ENCODE assay signal across 13 cellular contexts in genomic region chr12:124544983-124545382, GRCh38. TPM values are rescaled to one million over a fixed set of nuclear protein-coding genes. Genes with fewer than 3 reads are reported as not detected.
DNase-seq lines count a peak whose midpoint lies in the region; ATAC-seq and TF ChIP-seq lines count a peak whose summit lies in the region.
"Had no signal": no experiment of that assay in that cellular context is flagged by ENCODE, and none has a peak within 500 bp of the region (broad histone marks: within the 10 kb centered on the region; RNA-seq: fewer than 3 reads in every experiment).

No MANE protein-coding gene starts in this region.

- peak overlapping the region in 3 of 4 donors; percentile 37 to 71 (median 64) for H3K4me3 Mint-ChIP-seq in CD4-positive, CD25-positive, alpha-beta regulatory T cell
- H3K4me3 Mint-ChIP-seq in GM23338, result no peak overlapping the region

- H3K27ac ChIP-seq in CD4-positive, CD25-positive, alpha-beta regulatory T cell (ENCODE audit: insufficient read depth, low read length, poor library complexity, severe bottlenecking), result no peak overlapping the region
- peak overlapping the region; percentile 81; the same call in 1 of the 2 replicates for H3K27ac ChIP-seq in GM23338 (ENCODE audit: low read depth)
- H3K27ac ChIP-seq in adrenal gland, result peak overlapping the region; percentile 70 to 91 (median 81)
- H3K27ac ChIP-seq in neuronal stem cell (replicated peaks; ENCODE audit: low read length), result no peak overlapping the region
- H3K27ac ChIP-seq: parathyroid adenoma had no signal

- peaks cover 16% of the 10 kb centered on the region for H3K79me1 ChIP-seq in neuronal stem cell (ENCODE audit: low read depth, low read length)

- H3K14ac ChIP-seq in neuronal stem cell (ENCODE audit: low read length), result no peak overlapping the region

- H3K79me2 ChIP-seq in GM23338 (replicated peaks; ENCODE audit: insufficient read depth), result peaks cover 84% of the 10 kb centered on the region

- no peak overlapping the region for H3K4me3 ChIP-seq in CD4-positive, CD25-positive, alpha-beta regulatory T cell (ENCODE audit: low read depth, low read length)
- no peak overlapping the region for H3K4me3 ChIP-seq in GM23338
- no peak overlapping the region for H3K4me3 ChIP-seq in adrenal gland
- no peak overlapping the region for H3K4me3 ChIP-seq in neuronal stem cell (ENCODE audit: low read length in 2 of 2)

- no peaks in the 10 kb centered on the region for H3K9me3 Mint-ChIP-seq in CD4-positive, CD25-positive, alpha-beta regulatory T cell
- H3K9me3 Mint-ChIP-seq in GM23338, result no peaks in the 10 kb centered on the region; the same call in 2 of the 3 replicates
- H3K9me3 Mint-ChIP-seq: activated T-helper 2 cell treated with anti-CD3 and anti-CD28 coated beads, Interferon-gamma antibody, Interleukin-2, Interleukin-4, amounts not matched to agents 10 μg/mL and 5 μg/mL and 100 μg/mL, durations not matched to agents 14 hours and 24 hours and 36 hours had no signal

- intact Hi-C loops in adrenal gland (cut with DNase I), result no loop called here

- TF ChIP-seq POLR2A in adrenal gland (IDR thresholded peaks at IDR 0.05), result no peak
- no peak for TF ChIP-seq POLR2A in GM18505 (IDR thresholded peaks at IDR 0.05; ENCODE audit: borderline replicate concordance, extremely low read depth, insufficient read depth, insufficient read length)

- H3K4me2 ChIP-seq in GM23338 (peak overlapping the region; percentile 48; the same call in 1 of the 2 replicates), neuronal stem cell (ENCODE audit: insufficient read depth, low read length, poor library complexity, severe bottlenecking) (no peak overlapping the region)

- TF ChIP-seq CTCF in GM23338 (conservative IDR thresholded peaks at IDR 0.05; ENCODE audit: low read depth in 2 of 2) (no peak), adrenal gland (IDR thresholded peaks at IDR 0.05) (no peak)

- no peaks in the 10 kb centered on the region for H3K9me2 ChIP-seq in GM23338 (ENCODE audit: insufficient read depth)

- H4K91ac ChIP-seq in neuronal stem cell (ENCODE audit: low read depth, low read length, poor library complexity), result no peak overlapping the region

- no peaks in the 10 kb centered on the region for H3K36me3 ChIP-seq in CD4-positive, CD25-positive, alpha-beta regulatory T cell (ENCODE audit: control insufficient read depth, insufficient read depth, low read length)
- H3K36me3 ChIP-seq in GM23338 (ENCODE audit: insufficient read depth) (no peaks in the 10 kb centered on the region), adrenal gland (replicated peaks in 1 of 2) (no peaks in the 10 kb centered on the region), neuronal stem cell (replicated peaks in 1 of 2; ENCODE audit: control insufficient read depth in 2 of 2, insufficient read depth in 2 of 2, low read length in 2 of 2) (no peaks in the 10 kb centered on the region)

- H2BK15ac ChIP-seq in neuronal stem cell (ENCODE audit: low read length), result no peak overlapping the region

- no peak overlapping the region for H2BK12ac ChIP-seq in neuronal stem cell (ENCODE audit: low read length)

- peak overlapping the region; percentile 94 for H3K18ac ChIP-seq in neuronal stem cell (ENCODE audit: low read length)

- no peaks in the 10 kb centered on the region for H3F3A ChIP-seq in GM23338 (replicated peaks; ENCODE audit: low read depth)

- H2AFZ ChIP-seq in GM23338 (no peak overlapping the region), neuronal stem cell (ENCODE audit: low read length) (no peak overlapping the region)
- H2AFZ ChIP-seq: parathyroid adenoma had no signal

- peak overlapping the region; percentile 38 for H2BK120ac ChIP-seq in neuronal stem cell (ENCODE audit: low read depth, low read length)

- H2AK5ac ChIP-seq in neuronal stem cell (ENCODE audit: low read depth, low read length), result peak overlapping the region; percentile 85

- WGBS in adrenal gland, 4 donors, result 66 to 83% (median 80%) methylated on average over 1 to 8 of the region's 8 CpGs
- WGBS in neuronal stem cell (ENCODE audit: extremely low coverage in 2 of 2, insufficient read length in 2 of 2, insufficient replicate concordance in 1 of 2), 2 donors, result no CpG with 5 or more reads among the region's 8 CpGs

- peaks cover 39% of the 10 kb centered on the region for H4K20me1 ChIP-seq in GM23338 (replicated peaks; ENCODE audit: insufficient read depth)

- peaks cover 5 to 62% (median 28%) of the 10 kb centered on the region in 4 donors for H3K4me1 Mint-ChIP-seq in CD4-positive, CD25-positive, alpha-beta regulatory T cell
- peaks cover 41% of the 10 kb centered on the region for H3K4me1 Mint-ChIP-seq in GM23338

- no peak for ATAC-seq in CD4-positive, CD25-positive, alpha-beta regulatory T cell (ENCODE audit: low read depth in 2 of 2)
- no peak for ATAC-seq in GM23338
- ATAC-seq in GM18505 (IDR thresholded peaks at IDR 0.05; ENCODE audit: unreplicated experiment), result no peak

- H3K9ac ChIP-seq in neuronal stem cell (ENCODE audit: low read depth, low read length, poor library complexity), result no peak overlapping the region
- H3K9ac ChIP-seq: parathyroid adenoma had no signal

- no peak overlapping the region for H4K8ac ChIP-seq in neuronal stem cell (ENCODE audit: low read depth, low read length)

- H2BK5ac ChIP-seq in neuronal stem cell (ENCODE audit: low read length), result peak overlapping the region; percentile 82

- no peak for DNase-seq in CD4-positive, CD25-positive, alpha-beta regulatory T cell
- no peak for DNase-seq in GM23338 (ENCODE audit: low spot score)
- DNase-seq in adrenal gland, result no peak
- no peak for DNase-seq in neuronal stem cell (ENCODE audit: low spot score)
- DNase-seq in RKO (ENCODE audit: low spot score), result no peak
- DNase-seq in H4 (ENCODE audit: low spot score), result no peak
- DNase-seq: GF-D8; NCI-H1092; SHP77 treated with DMSO at 0.1 percent for 48 hours; stimulated activated naive CD4-positive, alpha-beta T cell had no signal

- H3K9me3 ChIP-seq in CD4-positive, CD25-positive, alpha-beta regulatory T cell (ENCODE audit: control insufficient read depth in 2 of 2, low read length in 2 of 2), result no peaks in the 10 kb centered on the region
- no peaks in the 10 kb centered on the region for H3K9me3 ChIP-seq in adrenal gland (replicated peaks in 1 of 3)
- H3K9me3 ChIP-seq in neuronal stem cell (replicated peaks in 1 of 2; ENCODE audit: control insufficient read depth in 2 of 2, insufficient read depth in 1 of 2, low read depth in 1 of 2, low read length in 2 of 2), result no peaks in the 10 kb centered on the region

- H3K23ac ChIP-seq in neuronal stem cell (ENCODE audit: low read depth, low read length, poor library complexity), result no peak overlapping the region

- peak overlapping the region in 1 of 3 donors; percentile 76 for H3K27ac Mint-ChIP-seq in CD4-positive, CD25-positive, alpha-beta regulatory T cell
- H3K27ac Mint-ChIP-seq in GM23338, result peak overlapping the region; percentile 72
- H3K27ac Mint-ChIP-seq: activated T-helper 2 cell treated with anti-CD3 and anti-CD28 coated beads, Interferon-gamma antibody, Interleukin-2, Interleukin-4, amounts not matched to agents 10 μg/mL and 5 μg/mL and 100 μg/mL, durations not matched to agents 14 hours and 24 hours and 36 hours had no signal

- H3K4ac ChIP-seq in neuronal stem cell (ENCODE audit: low read length), result no peak overlapping the region

- H3K27me3 Mint-ChIP-seq in CD4-positive, CD25-positive, alpha-beta regulatory T cell, result no peaks in the 10 kb centered on the region
- H3K27me3 Mint-ChIP-seq in GM23338 (ENCODE audit: insufficient read depth, low read depth, poor library complexity), result peaks cover 2% of the 10 kb centered on the region

- H3K4me1 ChIP-seq in CD4-positive, CD25-positive, alpha-beta regulatory T cell (ENCODE audit: control insufficient read depth, insufficient read depth, low read length, poor library complexity, severe bottlenecking), result peaks cover 57% of the 10 kb centered on the region
- H3K4me1 ChIP-seq in GM23338 (ENCODE audit: insufficient read depth) (peaks cover 32% of the 10 kb centered on the region), adrenal gland (replicated peaks in 1 of 2) (peaks cover 54 to 73% of the 10 kb centered on the region in 2 donors), neuronal stem cell (ENCODE audit: control insufficient read depth in 2 of 2, insufficient read depth in 1 of 2, low read depth in 1 of 2, low read length in 2 of 2) (peaks cover 28 to 40% of the 10 kb centered on the region in 2 donors)

- H3K27me3 ChIP-seq in CD4-positive, CD25-positive, alpha-beta regulatory T cell (ENCODE audit: control insufficient read depth, insufficient read depth, low read length), result no peaks in the 10 kb centered on the region
- H3K27me3 ChIP-seq in GM23338 (ENCODE audit: insufficient read depth) (no peaks in the 10 kb centered on the region), adrenal gland (no peaks in the 10 kb centered on the region), neuronal stem cell (ENCODE audit: control insufficient read depth in 3 of 3, insufficient read depth in 3 of 3, low read depth in 1 of 3, low read length in 3 of 3) (no peaks in the 10 kb centered on the region)

- no peaks in the 10 kb centered on the region for H3K36me3 Mint-ChIP-seq in CD4-positive, CD25-positive, alpha-beta regulatory T cell
- peaks cover 10% of the 10 kb centered on the region; the same call in 2 of the 3 replicates for H3K36me3 Mint-ChIP-seq in GM23338 (ENCODE audit: low read depth)

RNA-seq across cellular contexts. Expression of gene NCOR2, which starts 22.4 kb away (rescaled TPM):
- 134 TPM for total RNA-seq in CD4-positive, CD25-positive, alpha-beta regulatory T cell
- polyA plus RNA-seq in CD4-positive, CD25-positive, alpha-beta regulatory T cell, result 1 to 10 TPM; 2.0 to 4.1 (median 2.4) TPM
- total RNA-seq in GM23338 (2014; rRNA removed; shearing (Covaris generic)), result 180 and 190 TPM in 2 replicates
- 69.6 and 76.5 TPM in 2 replicates for polyA plus RNA-seq in GM23338 (2016; fragmentation: Nextera tagmentation; extraction: Ambion mirVana)
- 100 to 1,000 TPM in 7 of 8 donors, 10 to 100 TPM in 1; 85.3 to 243 (median 199) TPM for total RNA-seq in adrenal gland
- polyA plus RNA-seq in adrenal gland, result 100 to 1,000 TPM in 1 of 3 donors, 10 to 100 TPM in 2; 28.3 to 194 (median 53.3) TPM
- 80.7 TPM for polyA plus RNA-seq in neuronal stem cell (2013, experiment 1 of 2)
- polyA plus RNA-seq in neuronal stem cell (2013, experiment 2 of 2), result 80.2 TPM
- total RNA-seq in H4 (2014; rRNA removed; shearing (Covaris generic)), result 17.9 and 21.5 TPM in 2 replicates

Comparison
In these comparisons a context has a peak if more than half of its experiments do, and no peak if none do; other contexts are left out.
1. H3K27ac ChIP-seq: peak in GM23338 (single experiment) and adrenal gland (5 of 5); none in CD4-positive, CD25-positive, alpha-beta regulatory T cell (single experiment) and neuronal stem cell (single experiment).